16 cellular contexts compared by ENCODE assay signal in genomic region chr13:67117010-67117550, GRCh38.
DNase-seq lines count a peak whose midpoint lies in the region; TF ChIP-seq lines count a peak whose summit lies in the region.
"Had no signal": no experiment of that assay in that cellular context is flagged by ENCODE, and none has a peak within 500 bp of the region (broad histone marks: within the 10 kb centered on the region; RNA-seq: fewer than 3 reads in every experiment).

No MANE protein-coding gene starts in this region.

- no peak overlapping the region for H3K4me3 Mint-ChIP-seq in activated CD4-positive, alpha-beta memory T cell treated with anti-CD3 and anti-CD28 coated beads, Interleukin-2, amount 10 ng/mL, durations not matched to agents 7 days and 5 days
- H3K4me3 Mint-ChIP-seq: CD8-positive, alpha-beta T cell; GM23338 had no signal

- TF ChIP-seq EP300 in transverse colon (IDR thresholded peaks at IDR 0.05; ENCODE audit: low read depth): no peak

- CTCF ChIA-PET in activated CD4-positive, alpha-beta memory T cell treated with anti-CD3 and anti-CD28 coated beads, Interleukin-2, amount 10 ng/mL, durations not matched to agents 7 days and 5 days (lab: Charles Lee): no interaction called here

- no peak overlapping the region for H3K27ac Mint-ChIP-seq in activated CD4-positive, alpha-beta memory T cell treated with anti-CD3 and anti-CD28 coated beads, Interleukin-2, amount 10 ng/mL, durations not matched to agents 7 days and 5 days
- H3K27ac Mint-ChIP-seq: CD8-positive, alpha-beta T cell; GM23338 had no signal

- DNase-seq in NCI-H69 (lab: John Stamatoyannopoulos, UW): peak; percentile 29
- DNase-seq in cerebellum (ENCODE audit: low spot score): peak; percentile 1
- peak; percentile 75 for DNase-seq in inferior parietal cortex (ENCODE audit: extremely low spot score)
- DNase-seq in putamen (ENCODE audit: low spot score): peak; percentile 70
- DNase-seq in A172 (ENCODE audit: low spot score): no peak
- DNase-seq in AG08395 (ENCODE audit: low spot score): no peak
- DNase-seq in transverse colon: no peak
- no peak for DNase-seq in activated CD4-positive, alpha-beta memory T cell treated with anti-CD3 and anti-CD28 coated beads, Interleukin-2, amount 10 ng/mL, durations not matched to agents 7 days and 5 days
- DNase-seq: CD8-positive, alpha-beta T cell; DND-41; GF-D8; NCI-H446; NCI-H774; Right ventricle myocardium superior had no signal

- no peaks in the 10 kb centered on the region for H3K4me1 ChIP-seq in transverse colon

- H3K4me1 Mint-ChIP-seq in activated CD4-positive, alpha-beta memory T cell treated with anti-CD3 and anti-CD28 coated beads, Interleukin-2, amount 10 ng/mL, durations not matched to agents 7 days and 5 days: no peaks in the 10 kb centered on the region
- H3K4me1 Mint-ChIP-seq: GM23338 had no signal

- TF ChIP-seq CTCF in transverse colon (IDR thresholded peaks at IDR 0.05): no peak

- in situ Hi-C loops in transverse colon (cut with MboI; ENCODE audit: low pct_ligation_motif_present in 1 of 4, low pct_unique_long_range_greater_than_20kb in 1 of 4, low sequenced_read_pairs in 3 of 4): no loop called here

- H3K36me3 Mint-ChIP-seq in activated CD4-positive, alpha-beta memory T cell treated with anti-CD3 and anti-CD28 coated beads, Interleukin-2, amount 10 ng/mL, durations not matched to agents 7 days and 5 days (ENCODE audit: low read depth): no peaks in the 10 kb centered on the region
- H3K36me3 Mint-ChIP-seq: CD8-positive, alpha-beta T cell had no signal

- H3K27me3 ChIP-seq in transverse colon: no peaks in the 10 kb centered on the region

- POLR2A ChIA-PET in activated CD4-positive, alpha-beta memory T cell treated with anti-CD3 and anti-CD28 coated beads, Interleukin-2, amount 10 ng/mL, durations not matched to agents 7 days and 5 days (lab: Charles Lee): no interaction called here

- no peaks in the 10 kb centered on the region for H3K27me3 Mint-ChIP-seq in activated CD4-positive, alpha-beta memory T cell treated with anti-CD3 and anti-CD28 coated beads, Interleukin-2, amount 10 ng/mL, durations not matched to agents 7 days and 5 days

- TF ChIP-seq POLR2A in transverse colon (IDR thresholded peaks at IDR 0.05): no peak

- H3K4me3 ChIP-seq in transverse colon: no peak overlapping the region
- H3K4me3 ChIP-seq: GM23338, K562 had no signal

- WGBS in transverse colon (ENCODE audit: low coverage in 1 of 2), 2 donors: 68 to 77% methylated on average over 3 of the region's 3 CpGs

- no peaks in the 10 kb centered on the region for H3K9me3 ChIP-seq in transverse colon

- H3K36me3 ChIP-seq in transverse colon: no peaks in the 10 kb centered on the region

- intact Hi-C loops in transverse colon (cut with DNase I; ENCODE audit: low total_unique reads): no loop called here

- no peak overlapping the region for H3K27ac ChIP-seq in transverse colon

- no peaks in the 10 kb centered on the region for H3K9me3 Mint-ChIP-seq in activated CD4-positive, alpha-beta memory T cell treated with anti-CD3 and anti-CD28 coated beads, Interleukin-2, amount 10 ng/mL, durations not matched to agents 7 days and 5 days
- H3K9me3 Mint-ChIP-seq: CD8-positive, alpha-beta T cell; GM23338 had no signal

Comparison
In these comparisons a context has a peak if more than half of its experiments do, and no peak if none do; other contexts are left out.
1. DNase-seq: peak in NCI-H69 (single experiment), cerebellum (single experiment), inferior parietal cortex (single experiment) and putamen (single experiment); none in A172 (single experiment), AG08395 (single experiment), transverse colon (single experiment) and activated CD4-positive, alpha-beta memory T cell treated with anti-CD3 and anti-CD28 coated beads, Interleukin-2, amount 10 ng/mL, durations not matched to agents 7 days and 5 days (single experiment).